In the genomic region with DNA sequence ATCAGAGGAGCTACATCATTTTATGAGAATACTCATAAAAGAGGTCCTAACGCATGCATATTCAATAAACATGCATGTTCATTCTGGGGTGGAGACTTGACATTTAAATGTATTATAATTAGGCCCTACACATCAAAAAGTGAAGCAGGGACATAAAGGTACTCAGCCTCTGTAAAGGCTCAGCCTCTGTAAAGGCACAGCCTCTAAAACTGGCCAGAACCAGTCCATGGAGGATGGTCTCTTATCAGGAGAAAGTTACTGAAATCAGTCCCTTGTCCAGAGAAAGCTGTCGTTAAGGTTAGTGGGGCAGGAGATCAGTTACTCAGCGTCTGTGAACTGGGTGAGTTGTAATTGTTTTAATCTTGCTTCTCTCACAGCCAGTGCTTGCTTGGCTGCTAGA, we compare ENCODE assay signal across 20 cellular contexts. TPM values are rescaled to one million over a fixed set of nuclear protein-coding genes. Genes with fewer than 3 reads are reported as not detected.
"Had no signal": no experiment of that assay in that cellular context is flagged by ENCODE, and none has a peak within 500 bp of the region (broad histone marks: within the 10 kb centered on the region; RNA-seq: fewer than 3 reads in every experiment).

No MANE protein-coding gene starts in this region.

RNA-seq across cellular contexts. Expression of gene VPREB1, which starts 19.2 kb away (rescaled TPM):
- total RNA-seq: activated naive CD4-positive, alpha-beta T cell treated with anti-CD3 and anti-CD28 coated beads for 36 hours; activated naive CD4-positive, alpha-beta T cell treated with anti-CD3 and anti-CD28 coated beads, Interleukin-2, amount 50 U/mL, for 72 hours; activated naive CD8-positive, alpha-beta T cell treated with anti-CD3 and anti-CD28 coated beads for 36 hours; activated naive CD8-positive, alpha-beta T cell treated with anti-CD3 and anti-CD28 coated beads, Interleukin-2, amount 10 ng/mL, durations not matched to agents 7 days and 5 days; activated T-cell treated with anti-CD3 and anti-CD28 coated beads, Interleukin-2, amount 50 U/mL, for 4 hours; activated T-cell treated with anti-CD3 and anti-CD28 coated beads, Interleukin-2, amount 50 U/mL, for 72 hours; activated T-helper 1 cell treated with anti-CD3 and anti-CD28 coated beads, Interleukin-12 subunit alpha, Interleukin-12 subunit beta, Interleukin-2, Interleukin-4 antibody, amounts not matched to agents 30 ng/mL and 10 ng/mL and 1 ng/mL, durations not matched to agents 14 hours and 24 hours and 36 hours; activated T-helper 17 cell treated with anti-CD3 and anti-CD28 coated beads, Interleukin-2, amount 50 U/mL, for 72 hours; activated T-helper 2 cell treated with anti-CD3 and anti-CD28 coated beads, Interferon-gamma antibody, Interleukin-2, Interleukin-4, amounts not matched to agents 10 μg/mL and 5 μg/mL and 100 μg/mL, durations not matched to agents 14 hours and 24 hours and 36 hours; adrenal gland; aorta; ascending aorta; astrocyte; body of pancreas; breast epithelium; bronchial epithelial cell; cardiac muscle cell; cardiac septum; cerebellum; chondrocyte had no signal
- polyA plus RNA-seq: adrenal gland, aorta, cardiac muscle cell had no signal
